ENCODE assay signal across 8 cellular contexts in genomic region chr6:136643850-136644596, GRCh38.
A peak's percentile ranks its signal among the peaks of the same experiment; 100 is the strongest.
DNase-seq lines count a peak whose midpoint lies in the region; ATAC-seq, FAIRE-seq and TF ChIP-seq lines count a peak whose summit lies in the region.

No MANE protein-coding gene starts in this region.

- intact Hi-C loops in lower leg skin (cut with DNase I; ENCODE audit: low total_unique reads), result loop anchor here (5.0 kb wide), 1 partner anchor 148 kb away; the partner anchor contains the start of gene MAP3K5

- TF ChIP-seq CTCF in lower leg skin (IDR thresholded peaks at IDR 0.05), result no peak

- FAIRE-seq in GM12891 (lab: Jason Lieb, UNC), result peak; percentile 90

- H3K4me3 ChIP-seq in lower leg skin (ENCODE audit: low read depth, poor library complexity, severe bottlenecking), result no peak overlapping the region

- ATAC-seq in HG03342 (IDR thresholded peaks at IDR 0.05; ENCODE audit: unreplicated experiment) (peak; percentile 43), HG03520 (IDR thresholded peaks at IDR 0.05; ENCODE audit: unreplicated experiment) (no peak)

- no peak for TF ChIP-seq POLR2A in GM12891 (IDR thresholded peaks at IDR 0.05; ENCODE audit: low read depth, low read length)
- no peak for TF ChIP-seq POLR2A in lower leg skin (IDR thresholded peaks at IDR 0.05)

- DNase-seq in GM12891 (ENCODE audit: insufficient read length, low spot score) (peak; percentile 13), NCI-H526 (lab: John Stamatoyannopoulos, UW) (peak; percentile 73 to 92), dermis blood vessel endothelial cell (peak; percentile 95), lower leg skin (ENCODE audit: low spot score in 2 of 2) (peak; percentile 88 to 96)
- DNase-seq in activated CD4-positive, alpha-beta T cell treated with anti-CD3 and anti-CD28 coated beads, Interleukin-2, amount 50 U/mL, for 1 hour, result peak; percentile 83
- DNase-seq in stimulated activated CD4-positive, alpha-beta T cell treated with anti-CD3 and anti-CD28 coated beads, TNF-alpha, amount 100 ng/mL, for 48 hours (ENCODE audit: low read depth in 3 of 3), result peak; percentile 51 to 79 (median 69)

- WGBS in lower leg skin, 2 donors, result 6 to 10% methylated on average over 5 of the region's 5 CpGs

TF ChIP-seq in GM12891, 5 proteins besides CTCF, POLR2A, EP300 and RAD21:
- TF ChIP-seq PAX5 (IDR thresholded peaks at IDR 0.05; ENCODE audit: insufficient read depth, low read length, severe bottlenecking) (no peak), POLR2AphosphoS5 (IDR thresholded peaks at IDR 0.05; ENCODE audit: low read depth, low read length) (no peak), SPI1 (IDR thresholded peaks at IDR 0.05; ENCODE audit: low read depth, low read length) (no peak), TAF1 (IDR thresholded peaks at IDR 0.05; ENCODE audit: low read depth, low read length) (no peak), POU2F2 (IDR thresholded peaks at IDR 0.05; ENCODE audit: low read depth, low read length) (no peak)
TF ChIP-seq in GM12891: peak in this region for 0.

Comparison
In these comparisons a context has a peak if more than half of its experiments do, and no peak if none do; other contexts are left out.
1. DNase-seq: peak in every context shown above with its lines; median percentile 95 in dermis blood vessel endothelial cell; 92 in lower leg skin; 83 in activated CD4-positive, alpha-beta T cell treated with anti-CD3 and anti-CD28 coated beads, Interleukin-2, amount 50 U/mL, for 1 hour; 82 in NCI-H526; 69 in stimulated activated CD4-positive, alpha-beta T cell treated with anti-CD3 and anti-CD28 coated beads, TNF-alpha, amount 100 ng/mL, for 48 hours; 13 in GM12891.